Comparison of ENCODE assay signal across 23 cellular contexts in the genomic region with DNA sequence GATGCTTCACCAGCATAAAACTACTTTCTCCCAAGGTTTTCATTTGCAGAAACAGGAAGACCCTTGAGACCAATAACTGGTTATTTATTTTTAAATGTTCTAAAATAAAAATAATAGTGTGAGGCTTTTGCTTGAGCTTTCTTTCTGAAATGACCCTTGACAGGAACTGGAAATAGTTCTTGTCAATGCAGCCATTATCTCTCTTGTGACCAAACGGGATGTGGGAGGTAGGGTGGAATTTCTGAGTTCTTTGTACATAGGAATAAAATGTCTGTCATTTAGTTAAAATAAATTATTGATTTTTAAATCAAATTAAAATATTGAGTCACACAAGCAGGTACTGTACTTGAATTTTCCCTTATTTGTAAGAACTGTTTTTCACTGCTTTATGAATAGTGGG.
"Had no signal": no experiment of that assay in that cellular context is flagged by ENCODE, and none has a peak within 500 bp of the region (broad histone marks: within the 10 kb centered on the region; RNA-seq: fewer than 3 reads in every experiment).

No MANE protein-coding gene starts in this region.

- H3K27me3 ChIP-seq: foreskin keratinocyte, left lung, tibial artery had no signal

- H3K36me3 ChIP-seq: left lung, prostate gland, tibial artery had no signal

- ATAC-seq: activated CD4-positive, CD25-positive, alpha-beta regulatory T cell treated with anti-CD3 and anti-CD28 coated beads, Interleukin-2, amount 50 U/mL, for 24 hours; activated CD8-positive, alpha-beta memory T cell treated with anti-CD3 and anti-CD28 coated beads, Interleukin-2, amount 10 ng/mL, durations not matched to agents 7 days and 5 days; activated naive CD4-positive, alpha-beta T cell treated with anti-CD3 and anti-CD28 coated beads, Interleukin-2, amount 50 U/mL, for 72 hours; left lung; naive thymus-derived CD4-positive, alpha-beta T cell; stimulated activated effector memory CD8-positive, alpha-beta T cell treated with anti-CD3 and anti-CD28 coated beads, Interleukin-12 subunit alpha, Interleukin-12 subunit beta, amount 100 ng/mL, for 72 hours; stimulated activated naive CD8-positive, alpha-beta T cell treated with anti-CD3 and anti-CD28 coated beads, Interleukin-15, amount 100 ng/mL, for 72 hours had no signal

- H3K4me3 Mint-ChIP-seq: activated CD4-positive, alpha-beta memory T cell treated with anti-CD3 and anti-CD28 coated beads, Interleukin-2, amount 10 ng/mL, durations not matched to agents 7 days and 5 days; activated CD4-positive, alpha-beta T cell treated with anti-CD3 and anti-CD28 coated beads, Interleukin-2, amount 10 ng/mL, durations not matched to agents 24 days and 14 days; activated CD8-positive, alpha-beta memory T cell treated with anti-CD3 and anti-CD28 coated beads, Interleukin-2, amount 10 ng/mL, durations not matched to agents 7 days and 5 days; activated T-helper 1 cell treated with anti-CD3 and anti-CD28 coated beads, Interleukin-12 subunit alpha, Interleukin-12 subunit beta, Interleukin-2, Interleukin-4 antibody, amounts not matched to agents 30 ng/mL and 10 ng/mL and 1 ng/mL, durations not matched to agents 14 hours and 24 hours and 36 hours; central memory CD8-positive, alpha-beta T cell; naive thymus-derived CD4-positive, alpha-beta T cell; stimulated activated effector memory CD8-positive, alpha-beta T cell treated with anti-CD3 and anti-CD28 coated beads, Interleukin-12 subunit alpha, Interleukin-12 subunit beta, amount 100 ng/mL, for 72 hours; stimulated activated naive CD8-positive, alpha-beta T cell treated with anti-CD3 and anti-CD28 coated beads, Interleukin-15, amount 100 ng/mL, for 72 hours had no signal

- H3K9me3 ChIP-seq: left lung, prostate gland, tibial artery had no signal

- FAIRE-seq: colon had no signal

- H3K27me3 Mint-ChIP-seq: activated CD4-positive, alpha-beta memory T cell treated with anti-CD3 and anti-CD28 coated beads, Interleukin-2, amount 10 ng/mL, durations not matched to agents 7 days and 5 days; activated CD4-positive, alpha-beta T cell treated with anti-CD3 and anti-CD28 coated beads, Interleukin-2, amount 10 ng/mL, durations not matched to agents 24 days and 14 days; central memory CD8-positive, alpha-beta T cell had no signal

- H3K4me3 ChIP-seq: left lung, prostate gland, tibial artery had no signal

- H3K27ac Mint-ChIP-seq: activated CD4-positive, alpha-beta memory T cell treated with anti-CD3 and anti-CD28 coated beads, Interleukin-2, amount 10 ng/mL, durations not matched to agents 7 days and 5 days; activated CD4-positive, alpha-beta T cell treated with anti-CD3 and anti-CD28 coated beads, Interleukin-2, amount 10 ng/mL, durations not matched to agents 24 days and 14 days; activated CD8-positive, alpha-beta memory T cell treated with anti-CD3 and anti-CD28 coated beads, Interleukin-2, amount 10 ng/mL, durations not matched to agents 7 days and 5 days; activated naive CD4-positive, alpha-beta T cell treated with anti-CD3 and anti-CD28 coated beads, Interleukin-2, amount 50 U/mL, for 72 hours; activated T-helper 1 cell treated with anti-CD3 and anti-CD28 coated beads, Interleukin-12 subunit alpha, Interleukin-12 subunit beta, Interleukin-2, Interleukin-4 antibody, amounts not matched to agents 30 ng/mL and 10 ng/mL and 1 ng/mL, durations not matched to agents 14 hours and 24 hours and 36 hours; naive thymus-derived CD4-positive, alpha-beta T cell; stimulated activated effector memory CD8-positive, alpha-beta T cell treated with anti-CD3 and anti-CD28 coated beads, Interleukin-12 subunit alpha, Interleukin-12 subunit beta, amount 100 ng/mL, for 72 hours; stimulated activated naive CD8-positive, alpha-beta T cell treated with anti-CD3 and anti-CD28 coated beads, Interleukin-15, amount 100 ng/mL, for 72 hours had no signal

- H3K36me3 Mint-ChIP-seq: activated CD8-positive, alpha-beta memory T cell treated with anti-CD3 and anti-CD28 coated beads, Interleukin-2, amount 10 ng/mL, durations not matched to agents 7 days and 5 days; activated naive CD4-positive, alpha-beta T cell treated with anti-CD3 and anti-CD28 coated beads, Interleukin-2, amount 50 U/mL, for 72 hours; naive thymus-derived CD4-positive, alpha-beta T cell; stimulated activated effector memory CD8-positive, alpha-beta T cell treated with anti-CD3 and anti-CD28 coated beads, Interleukin-12 subunit alpha, Interleukin-12 subunit beta, amount 100 ng/mL, for 72 hours had no signal

- H3K9me3 Mint-ChIP-seq: activated CD4-positive, alpha-beta memory T cell treated with anti-CD3 and anti-CD28 coated beads, Interleukin-2, amount 10 ng/mL, durations not matched to agents 7 days and 5 days; activated CD4-positive, alpha-beta T cell treated with anti-CD3 and anti-CD28 coated beads, Interleukin-2, amount 10 ng/mL, durations not matched to agents 24 days and 14 days; activated T-helper 1 cell treated with anti-CD3 and anti-CD28 coated beads, Interleukin-12 subunit alpha, Interleukin-12 subunit beta, Interleukin-2, Interleukin-4 antibody, amounts not matched to agents 30 ng/mL and 10 ng/mL and 1 ng/mL, durations not matched to agents 14 hours and 24 hours and 36 hours; stimulated activated effector memory CD8-positive, alpha-beta T cell treated with anti-CD3 and anti-CD28 coated beads, Interleukin-12 subunit alpha, Interleukin-12 subunit beta, amount 100 ng/mL, for 72 hours had no signal

- H3K27ac ChIP-seq: foreskin keratinocyte, left lung, prostate gland, tibial artery, VCaP had no signal

- H3K4me1 Mint-ChIP-seq: activated CD4-positive, alpha-beta memory T cell treated with anti-CD3 and anti-CD28 coated beads, Interleukin-2, amount 10 ng/mL, durations not matched to agents 7 days and 5 days; activated CD4-positive, alpha-beta T cell treated with anti-CD3 and anti-CD28 coated beads, Interleukin-2, amount 10 ng/mL, durations not matched to agents 24 days and 14 days; activated CD8-positive, alpha-beta memory T cell treated with anti-CD3 and anti-CD28 coated beads, Interleukin-2, amount 10 ng/mL, durations not matched to agents 7 days and 5 days; central memory CD8-positive, alpha-beta T cell; naive thymus-derived CD4-positive, alpha-beta T cell; stimulated activated effector memory CD8-positive, alpha-beta T cell treated with anti-CD3 and anti-CD28 coated beads, Interleukin-12 subunit alpha, Interleukin-12 subunit beta, amount 100 ng/mL, for 72 hours; stimulated activated naive CD8-positive, alpha-beta T cell treated with anti-CD3 and anti-CD28 coated beads, Interleukin-15, amount 100 ng/mL, for 72 hours had no signal

- DNase-seq: activated CD4-positive, alpha-beta memory T cell treated with anti-CD3 and anti-CD28 coated beads, Interleukin-2, amount 10 ng/mL, durations not matched to agents 7 days and 5 days; activated CD4-positive, alpha-beta T cell treated with anti-CD3 and anti-CD28 coated beads, Interleukin-2, amount 10 ng/mL, durations not matched to agents 24 days and 14 days; activated CD8-positive, alpha-beta memory T cell treated with anti-CD3 and anti-CD28 coated beads, Interleukin-2, amount 10 ng/mL, durations not matched to agents 7 days and 5 days; activated T-cell treated with anti-CD3 and anti-CD28 coated beads for 4 hours; aorta; hippocampal formation; kidney glomerular epithelial cell; left lung; naive thymus-derived CD4-positive, alpha-beta T cell; stimulated activated CD4-positive, alpha-beta T cell treated with anti-CD3 and anti-CD28 coated beads, Interleukin-1b, Interleukin-23, amount 100 ng/mL, for 48 hours; stimulated activated naive CD8-positive, alpha-beta T cell treated with anti-CD3 and anti-CD28 coated beads, Interleukin-15, amount 100 ng/mL, for 72 hours; SW 1271; T-helper 2 cell; tibial artery had no signal

- H3K4me1 ChIP-seq: left lung, prostate gland had no signal
